1 cellular context compared by ENCODE assay signal in genomic region chr3:175266478-175266877, GRCh38.
A peak's percentile ranks its signal among the peaks of the same experiment; 100 is the strongest.
TF ChIP-seq lines count a peak whose summit lies in the region.

No MANE protein-coding gene starts in this region.

TF ChIP-seq in endothelial cell of umbilical vein, 7 proteins besides CTCF, POLR2A, EP300 and RAD21:
- TF ChIP-seq FOS (IDR thresholded peaks at IDR 0.05; ENCODE audit: borderline replicate concordance, insufficient read depth, low read length) (peak; percentile 40), JUN (IDR thresholded peaks at IDR 0.05; ENCODE audit: borderline replicate concordance, insufficient read depth, insufficient read length, low read depth) (no peak), EZH2 (IDR thresholded peaks at IDR 0.05; ENCODE audit: borderline replicate concordance, low read depth, low read length, severe bottlenecking) (no peak), POLR2AphosphoS5 (IDR thresholded peaks at IDR 0.05; ENCODE audit: insufficient read depth, low read depth, low read length) (no peak)
